1 cellular context compared by ENCODE assay signal in genomic region chr6:27295301-27296079, GRCh38.
TF ChIP-seq lines count a peak whose summit lies in the region.

No MANE protein-coding gene starts in this region.

TF ChIP-seq in K562, 482 proteins besides CTCF, POLR2A, EP300 and RAD21 (continued from another document):
- 0 out of 2 replicates have a peak, but pooled peaks have one; percentile 30 for TF ChIP-seq ZFP91 (CRISPR knock-in tag; IDR thresholded peaks at IDR 0.05)
- TF ChIP-seq, protein P1, sequence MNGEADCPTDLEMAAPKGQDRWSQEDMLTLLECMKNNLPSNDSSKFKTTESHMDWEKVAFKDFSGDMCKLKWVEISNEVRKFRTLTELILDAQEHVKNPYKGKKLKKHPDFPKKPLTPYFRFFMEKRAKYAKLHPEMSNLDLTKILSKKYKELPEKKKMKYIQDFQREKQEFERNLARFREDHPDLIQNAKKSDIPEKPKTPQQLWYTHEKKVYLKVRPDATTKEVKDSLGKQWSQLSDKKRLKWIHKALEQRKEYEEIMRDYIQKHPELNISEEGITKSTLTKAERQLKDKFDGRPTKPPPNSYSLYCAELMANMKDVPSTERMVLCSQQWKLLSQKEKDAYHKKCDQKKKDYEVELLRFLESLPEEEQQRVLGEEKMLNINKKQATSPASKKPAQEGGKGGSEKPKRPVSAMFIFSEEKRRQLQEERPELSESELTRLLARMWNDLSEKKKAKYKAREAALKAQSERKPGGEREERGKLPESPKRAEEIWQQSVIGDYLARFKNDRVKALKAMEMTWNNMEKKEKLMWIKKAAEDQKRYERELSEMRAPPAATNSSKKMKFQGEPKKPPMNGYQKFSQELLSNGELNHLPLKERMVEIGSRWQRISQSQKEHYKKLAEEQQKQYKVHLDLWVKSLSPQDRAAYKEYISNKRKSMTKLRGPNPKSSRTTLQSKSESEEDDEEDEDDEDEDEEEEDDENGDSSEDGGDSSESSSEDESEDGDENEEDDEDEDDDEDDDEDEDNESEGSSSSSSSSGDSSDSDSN (IDR thresholded peaks at IDR 0.05; ENCODE audit: borderline replicate concordance in 1 of 2, low read depth in 2 of 2, low read length in 2 of 2): 0 out of 4 replicates have a peak, but pooled peaks of 1 of the 2 experiments have one; percentile 44
- TF ChIP-seq TEAD4 (IDR thresholded peaks at IDR 0.05; ENCODE audit: low read length): peak; percentile 86
- TF ChIP-seq TEAD4 (CRISPR knock-in tag; IDR thresholded peaks at IDR 0.05; ENCODE audit: borderline replicate concordance): no peak
- peak; percentile 33 for TF ChIP-seq ARHGAP35 (IDR thresholded peaks at IDR 0.05; ENCODE audit: partially characterized antibody)
- peak in 1 of 2 experiments; percentile 79; a peak in 2 of 4 replicates for TF ChIP-seq TBL1XR1 (IDR thresholded peaks at IDR 0.05; ENCODE audit: low read length in 2 of 2)
- no peak for TF ChIP-seq MBD2 (IDR thresholded peaks at IDR 0.05; ENCODE audit: borderline replicate concordance, low read depth)
- TF ChIP-seq KAT2B (IDR thresholded peaks at IDR 0.05; ENCODE audit: low read depth, low read length): no peak
- TF ChIP-seq CREB3L1 (IDR thresholded peaks at IDR 0.05; ENCODE audit: borderline replicate concordance, low read depth): peak; percentile 77; the same call in 1 of the 2 replicates
- peak; percentile 58; the same call in 1 of the 2 replicates for TF ChIP-seq SP1 (CRISPR knock-in tag; IDR thresholded peaks at IDR 0.05)
- no peak for TF ChIP-seq CHD2 (IDR thresholded peaks at IDR 0.05; ENCODE audit: low read depth, low read length)
